Comparison of ENCODE assay signal across 9 cellular contexts in genomic region chr2:26691881-26692813, GRCh38. TPM values are rescaled to one million over a fixed set of nuclear protein-coding genes. Genes with fewer than 3 reads are reported as not detected.
DNase-seq lines count a peak whose midpoint lies in the region; TF ChIP-seq lines count a peak whose summit lies in the region.
"Had no signal": no experiment of that assay in that cellular context is flagged by ENCODE, and none has a peak within 500 bp of the region (broad histone marks: within the 10 kb centered on the region; RNA-seq: fewer than 3 reads in every experiment).

KCNK3 (plus strand) TSS chr2:26692722; CDS start chr2:26692876, 154 bp downstream.

- no peak within 1 kb of the TSS for H3K4me3 ChIP-seq in CD8-positive, alpha-beta memory T cell (ENCODE audit: low read length)

- H3K4me1 ChIP-seq in CD8-positive, alpha-beta memory T cell (ENCODE audit: insufficient read depth, low read length), result no peaks in the 10 kb centered on the region

- no peaks in the 10 kb centered on the region for H3K36me3 ChIP-seq in CD8-positive, alpha-beta memory T cell (ENCODE audit: insufficient read depth, low read length)

- peak within 1 kb of the TSS in 6 of 7 donors; percentile 11 to 65 (median 34) for H3K4me3 Mint-ChIP-seq in CD8-positive, alpha-beta memory T cell
- peak within 1 kb of the TSS in 1 of 2 donors; percentile 82 for H3K4me3 Mint-ChIP-seq in CD14-positive monocyte

- no peak for TF ChIP-seq CTCF in CD14-positive monocyte (IDR thresholded peaks at IDR 0.05)

- intact Hi-C loops in CD14-positive monocyte (cut with micrococcal nuclease), result no loop called here

- no peak within 1 kb of the TSS for H3K27ac ChIP-seq in CD8-positive, alpha-beta memory T cell (ENCODE audit: low read depth, low read length)
- H3K27ac ChIP-seq: epithelial cell of prostate had no signal

- peak in 3 of 5 donors; percentile 1 to 38 (median 17) for DNase-seq in CD8-positive, alpha-beta memory T cell
- DNase-seq in NCI-H146 (lab: John Stamatoyannopoulos, UW) (peak; percentile 90), ecto neural progenitor cell (ENCODE audit: low spot score) (peak; percentile 89), lung microvascular endothelial cell (ENCODE audit: low read depth in 2 of 2) (peak; percentile 37 to 55), CD14-positive monocyte (ENCODE audit: low spot score) (no peak), HT-29 (ENCODE audit: low spot score) (no peak)
- peak; percentile 40 for DNase-seq in activated CD4-positive, alpha-beta T cell treated with anti-CD3 and anti-CD28 coated beads, Interleukin-2, amount 50 U/mL, for 1 hour
- DNase-seq in stimulated activated CD8-positive, alpha-beta memory T cell treated with anti-CD3 and anti-CD28 coated beads, Interleukin-4, amount 100 ng/mL, for 24 hours (ENCODE audit: low read depth), result peak; percentile 12

- H3K9me3 Mint-ChIP-seq in CD8-positive, alpha-beta memory T cell, result peaks cover 0 to 4% (median 3%) of the 10 kb centered on the region in 5 donors
- peaks cover 0 to 11% (median 3%) of the 10 kb centered on the region in 7 donors for H3K9me3 Mint-ChIP-seq in CD14-positive monocyte

- H3K27me3 ChIP-seq in CD8-positive, alpha-beta memory T cell (ENCODE audit: insufficient read depth, low read length, poor library complexity, severe bottlenecking), result peaks cover 19% of the 10 kb centered on the region

- H3K4me1 Mint-ChIP-seq in CD8-positive, alpha-beta memory T cell, result peaks cover 0 to 6% (median 4%) of the 10 kb centered on the region in 3 donors
- H3K4me1 Mint-ChIP-seq in CD14-positive monocyte, result peaks cover 2% of the 10 kb centered on the region

- H3K9me3 ChIP-seq in CD8-positive, alpha-beta memory T cell (ENCODE audit: low read length), result no peaks in the 10 kb centered on the region

- H3K27me3 Mint-ChIP-seq in CD8-positive, alpha-beta memory T cell, result peaks cover 54 to 81% of the 10 kb centered on the region in 2 donors
- H3K27me3 Mint-ChIP-seq in CD14-positive monocyte (ENCODE audit: low read depth in 3 of 3), result peaks cover 60 to 72% (median 62%) of the 10 kb centered on the region in 3 donors

- peaks cover 0 to 5% (median 0%) of the 10 kb centered on the region in 3 donors for H3K36me3 Mint-ChIP-seq in CD8-positive, alpha-beta memory T cell
- H3K36me3 Mint-ChIP-seq in CD14-positive monocyte, result no peaks in the 10 kb centered on the region

- POLR2A ChIA-PET in CD8-positive, alpha-beta memory T cell (lab: Charles Lee), result no interaction called here

- H3K27ac Mint-ChIP-seq in CD8-positive, alpha-beta memory T cell, result no peak within 1 kb of the TSS
- peak within 1 kb of the TSS in 1 of 7 donors; percentile 68 for H3K27ac Mint-ChIP-seq in CD14-positive monocyte

- CTCF ChIA-PET in CD8-positive, alpha-beta memory T cell (lab: Charles Lee), result no interaction called here

RNA-seq across cellular contexts. Expression of gene KCNK3, which starts in this region (rescaled TPM):
- not detected for total RNA-seq in CD8-positive, alpha-beta memory T cell
- polyA plus RNA-seq in CD8-positive, alpha-beta memory T cell, result not detected
- not detected in 2 replicates for total RNA-seq in lung microvascular endothelial cell
- polyA plus RNA-seq in CD14-positive monocyte, result not detected
- not detected in 2 replicates for total RNA-seq in HT-29 (2014; rRNA removed; shearing (Covaris generic))

Comparison
In these comparisons a context has a peak if more than half of its experiments do, and no peak if none do; other contexts are left out.
1. Peak in DNase-seq in CD8-positive, alpha-beta memory T cell; RNA of the gene not detected or under 1 TPM.
2. Peak in DNase-seq in lung microvascular endothelial cell; RNA of the gene not detected or under 1 TPM.
3. DNase-seq: peak in NCI-H146 (single experiment), activated CD4-positive, alpha-beta T cell treated with anti-CD3 and anti-CD28 coated beads, Interleukin-2, amount 50 U/mL, for 1 hour (single experiment), ecto neural progenitor cell (single experiment) and stimulated activated CD8-positive, alpha-beta memory T cell treated with anti-CD3 and anti-CD28 coated beads, Interleukin-4, amount 100 ng/mL, for 24 hours (single experiment); none in CD14-positive monocyte (single experiment) and HT-29 (single experiment).